11 cellular contexts compared by ENCODE assay signal in genomic region chr1:21280482-21280881, GRCh38. TPM values are rescaled to one million over a fixed set of nuclear protein-coding genes. Genes with fewer than 3 reads are reported as not detected.
DNase-seq lines count a peak whose midpoint lies in the region; ATAC-seq and TF ChIP-seq lines count a peak whose summit lies in the region.
"Had no signal": no experiment of that assay in that cellular context is flagged by ENCODE, and none has a peak within 500 bp of the region (broad histone marks: within the 10 kb centered on the region; RNA-seq: fewer than 3 reads in every experiment).

No MANE protein-coding gene starts in this region.

- no peak overlapping the region for H3K4me3 ChIP-seq in smooth muscle cell

- no peaks in the 10 kb centered on the region for H3K27me3 ChIP-seq in layer of hippocampus (ENCODE audit: control insufficient read depth, insufficient read depth, low read length)
- no peaks in the 10 kb centered on the region for H3K27me3 ChIP-seq in smooth muscle cell (ENCODE audit: low read depth)

- H3K36me3 ChIP-seq in KOPT-K1 (ENCODE audit: insufficient read depth, low read length) (peaks cover 5% of the 10 kb centered on the region; the same call in 1 of the 2 replicates), smooth muscle cell (ENCODE audit: low read depth) (no peaks in the 10 kb centered on the region)

- 58% methylated on average over 4 of the region's 4 CpGs for WGBS in smooth muscle cell (ENCODE audit: low lambda C conversion rate)

- H3K27ac Mint-ChIP-seq in activated naive CD8-positive, alpha-beta T cell treated with anti-CD3 and anti-CD28 coated beads for 36 hours: peak overlapping the region; percentile 76

- no peaks in the 10 kb centered on the region for H4K20me1 ChIP-seq in smooth muscle cell (ENCODE audit: low read depth)

- H3K9me3 Mint-ChIP-seq in activated naive CD8-positive, alpha-beta T cell treated with anti-CD3 and anti-CD28 coated beads for 36 hours: no peaks in the 10 kb centered on the region

- no peak overlapping the region for H2AFZ ChIP-seq in smooth muscle cell (ENCODE audit: low read depth)

- no peak for DNase-seq in activated naive CD8-positive, alpha-beta T cell treated with anti-CD3 and anti-CD28 coated beads for 36 hours
- DNase-seq in smooth muscle cell (lab: John Stamatoyannopoulos, UW; ENCODE audit: unreplicated experiment): no peak
- DNase-seq in kidney tubule cell (ENCODE audit: low spot score): no peak
- DNase-seq in NCI-H774 (lab: John Stamatoyannopoulos, UW): no peak
- DNase-seq: NCI-H2107, T-helper 9 cell had no signal

- no peak for TF ChIP-seq POLR2A in GM18505 (IDR thresholded peaks at IDR 0.05; ENCODE audit: borderline replicate concordance, extremely low read depth, insufficient read depth, insufficient read length)

- H3K4me3 Mint-ChIP-seq in activated naive CD8-positive, alpha-beta T cell treated with anti-CD3 and anti-CD28 coated beads for 36 hours: peak overlapping the region; percentile 14

- no peaks in the 10 kb centered on the region for H3K27me3 Mint-ChIP-seq in activated naive CD8-positive, alpha-beta T cell treated with anti-CD3 and anti-CD28 coated beads for 36 hours

- peak overlapping the region; percentile 9 for H3K4me2 ChIP-seq in smooth muscle cell

- H3K27ac ChIP-seq in KOPT-K1 (ENCODE audit: low read depth, low read length, poor library complexity, severe bottlenecking) (peak overlapping the region; percentile 21), layer of hippocampus (ENCODE audit: low read depth, low read length) (peak overlapping the region; percentile 63), smooth muscle cell (ENCODE audit: low read depth) (peak overlapping the region; percentile 86)
- H3K27ac ChIP-seq: HL-60 had no signal

- no peaks in the 10 kb centered on the region for H3K9me3 ChIP-seq in KOPT-K1 (ENCODE audit: insufficient read depth, low read length, poor library complexity, severe bottlenecking)
- no peaks in the 10 kb centered on the region for H3K9me3 ChIP-seq in smooth muscle cell (replicated peaks; ENCODE audit: low read depth)

- TF ChIP-seq CTCF in smooth muscle cell (IDR thresholded peaks at IDR 0.05; ENCODE audit: borderline replicate concordance, insufficient read depth, poor library complexity, severe bottlenecking): no peak

- peaks cover 44% of the 10 kb centered on the region for H3K4me1 Mint-ChIP-seq in activated naive CD8-positive, alpha-beta T cell treated with anti-CD3 and anti-CD28 coated beads for 36 hours

- peaks cover 36% of the 10 kb centered on the region for H3K4me1 ChIP-seq in smooth muscle cell (ENCODE audit: low read depth)

- H3K79me2 ChIP-seq in smooth muscle cell (ENCODE audit: low read depth): peaks cover 59% of the 10 kb centered on the region

- H3K36me3 Mint-ChIP-seq in activated naive CD8-positive, alpha-beta T cell treated with anti-CD3 and anti-CD28 coated beads for 36 hours: peaks cover 27% of the 10 kb centered on the region

- peak overlapping the region; percentile 51 for H3K9ac ChIP-seq in smooth muscle cell (ENCODE audit: low read depth)

- H3F3A ChIP-seq in smooth muscle cell (ENCODE audit: low read depth): peaks cover 17% of the 10 kb centered on the region

- ATAC-seq in GM18505 (IDR thresholded peaks at IDR 0.05; ENCODE audit: unreplicated experiment) (no peak), GM19035 (IDR thresholded peaks at IDR 0.05; ENCODE audit: unreplicated experiment) (no peak)

RNA-seq across cellular contexts. Expression of gene ECE1, which starts 9.8 kb away (rescaled TPM):
- 100 to 1,000 TPM in 1 of 2 experiments, 10 to 100 TPM in 1; 95.6 to 101 TPM for total RNA-seq in activated naive CD8-positive, alpha-beta T cell treated with anti-CD3 and anti-CD28 coated beads for 36 hours
- total RNA-seq in smooth muscle cell: 63.8 and 129 TPM in 2 replicates
- polyA plus RNA-seq in smooth muscle cell: 101 and 108 TPM in 2 replicates

Comparison
In these comparisons a context has a peak if more than half of its experiments do, and no peak if none do; other contexts are left out.
1. H3K27ac ChIP-seq: peak in every context shown above with its lines; median percentile 86 in smooth muscle cell; 63 in layer of hippocampus; 21 in KOPT-K1.